Comparison of ENCODE assay signal across 20 cellular contexts in the genomic region with DNA sequence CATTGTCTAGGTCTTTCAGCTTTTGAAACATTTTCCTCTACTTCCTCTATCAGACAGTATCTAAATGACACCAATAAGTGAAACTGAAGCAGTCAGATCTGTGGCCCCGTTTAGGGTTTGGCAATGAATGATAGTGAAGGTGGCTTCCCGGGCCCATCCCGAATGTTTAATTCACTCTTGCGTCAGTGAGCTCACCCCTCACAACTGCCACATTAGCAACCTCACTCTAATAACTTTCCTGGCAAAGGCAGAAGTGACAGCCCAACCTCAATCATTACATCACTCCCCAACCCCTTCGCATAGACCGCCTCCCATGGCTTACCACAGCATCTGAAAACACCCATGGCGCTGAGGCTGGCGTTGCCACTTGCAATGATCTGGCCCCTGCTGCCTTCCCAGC.
DNase-seq lines count a peak whose midpoint lies in the region; ATAC-seq, FAIRE-seq and TF ChIP-seq lines count a peak whose summit lies in the region.
"Had no signal": no experiment of that assay in that cellular context is flagged by ENCODE, and none has a peak within 500 bp of the region (broad histone marks: within the 10 kb centered on the region; RNA-seq: fewer than 3 reads in every experiment).

No MANE protein-coding gene starts in this region.

- ATAC-seq in GM23338 (no peak), GM18517 (IDR thresholded peaks at IDR 0.05; ENCODE audit: unreplicated experiment) (no peak)

- peak overlapping the region; percentile 4; the same call in 1 of the 2 replicates for H3K4me2 ChIP-seq in GM23338
- no peak overlapping the region for H3K4me2 ChIP-seq in neural progenitor cell
- H3K4me2 ChIP-seq: KMS-11 had no signal

- H3K9me3 Mint-ChIP-seq in GM23338: no peaks in the 10 kb centered on the region; the same call in 2 of the 3 replicates
- H3K9me3 Mint-ChIP-seq in neural progenitor cell: no peaks in the 10 kb centered on the region

- TF ChIP-seq CTCF in GM23338 (conservative IDR thresholded peaks at IDR 0.05; ENCODE audit: low read depth in 2 of 2): no peak
- TF ChIP-seq CTCF in neural progenitor cell (IDR thresholded peaks at IDR 0.05): no peak
- TF ChIP-seq CTCF in foreskin fibroblast (IDR thresholded peaks at IDR 0.05; ENCODE audit: low read depth, low read length): no peak

- no peaks in the 10 kb centered on the region for H3K36me3 ChIP-seq in GM23338 (ENCODE audit: insufficient read depth)
- H3K36me3 ChIP-seq in neural progenitor cell: no peaks in the 10 kb centered on the region
- H3K36me3 ChIP-seq: ascending aorta, spleen had no signal

- H3F3A ChIP-seq in GM23338 (replicated peaks; ENCODE audit: low read depth): no peaks in the 10 kb centered on the region
- peaks cover 8% of the 10 kb centered on the region for H3F3A ChIP-seq in neural progenitor cell (ENCODE audit: low read depth)

- no peak for TF ChIP-seq POLR2A in GM12892 (IDR thresholded peaks at IDR 0.05; ENCODE audit: low read depth, low read length)

- H3K9me3 ChIP-seq in neural progenitor cell (ENCODE audit: low read depth): no peaks in the 10 kb centered on the region
- H3K9me3 ChIP-seq: ascending aorta, spleen, testis had no signal

- H3K4me1 ChIP-seq in GM23338 (ENCODE audit: insufficient read depth): peaks cover 26% of the 10 kb centered on the region; the same call in 1 of the 2 replicates
- peaks cover 28% of the 10 kb centered on the region for H3K4me1 ChIP-seq in neural progenitor cell
- H3K4me1 ChIP-seq: ascending aorta, spleen, testis had no signal

- peak; percentile 50 for FAIRE-seq in GM12892 (lab: Jason Lieb, UNC)
- FAIRE-seq: GM12891, keratinocyte had no signal

- H3K27ac ChIP-seq in GM23338 (ENCODE audit: low read depth): no peak overlapping the region
- no peak overlapping the region for H3K27ac ChIP-seq in neural progenitor cell
- H3K27ac ChIP-seq: ascending aorta, coronary artery, KMS-11, spleen, testis had no signal

- H3K36me3 Mint-ChIP-seq in GM23338 (ENCODE audit: low read depth) (no peaks in the 10 kb centered on the region; the same call in 2 of the 3 replicates), neural progenitor cell (no peaks in the 10 kb centered on the region)
- H3K36me3 Mint-ChIP-seq: CD4-positive, CD25-positive, alpha-beta regulatory T cell had no signal

- H3K27ac Mint-ChIP-seq in GM23338: no peak overlapping the region
- H3K27ac Mint-ChIP-seq in neural progenitor cell: peak overlapping the region; percentile 43

- H3K4me1 Mint-ChIP-seq in GM23338: peaks cover 34% of the 10 kb centered on the region
- H3K4me1 Mint-ChIP-seq in neural progenitor cell: peaks cover 19% of the 10 kb centered on the region
- H3K4me1 Mint-ChIP-seq: CD4-positive, CD25-positive, alpha-beta regulatory T cell had no signal

- H3K79me2 ChIP-seq in GM23338 (replicated peaks; ENCODE audit: insufficient read depth) (no peaks in the 10 kb centered on the region), neural progenitor cell (ENCODE audit: low read depth) (no peaks in the 10 kb centered on the region)

- DNase-seq in GM12892 (ENCODE audit: insufficient read length) (no peak), GM23338 (ENCODE audit: low spot score) (no peak), SIG-M5 (lab: John Stamatoyannopoulos, UW) (peak; percentile 36), neural progenitor cell (ENCODE audit: low spot score) (no peak), SHP77 (lab: John Stamatoyannopoulos, UW) (no peak), foreskin fibroblast (no peak)
- DNase-seq: activated CD4-positive, alpha-beta T cell treated with anti-CD3 and anti-CD28 coated beads, Interleukin-2, amount 50 U/mL, for 48 hours; CD4-positive, CD25-positive, alpha-beta regulatory T cell; erythroblast; NCI-H1694; NCI-H524; posterior cingulate gyrus; spleen; testis had no signal

- H4K20me1 ChIP-seq in GM23338 (replicated peaks; ENCODE audit: insufficient read depth) (no peaks in the 10 kb centered on the region), neural progenitor cell (ENCODE audit: low read depth) (no peaks in the 10 kb centered on the region)

- H3K27me3 Mint-ChIP-seq in GM23338 (ENCODE audit: insufficient read depth, low read depth, poor library complexity) (peaks cover 7% of the 10 kb centered on the region), neural progenitor cell (ENCODE audit: insufficient read depth, low read depth) (no peaks in the 10 kb centered on the region)

- no peaks in the 10 kb centered on the region for H3K27me3 ChIP-seq in GM23338 (ENCODE audit: insufficient read depth)
- no peaks in the 10 kb centered on the region for H3K27me3 ChIP-seq in neural progenitor cell
- H3K27me3 ChIP-seq: ascending aorta, testis had no signal

- H3K4me3 Mint-ChIP-seq in GM23338 (no peak overlapping the region), neural progenitor cell (no peak overlapping the region)
- H3K4me3 Mint-ChIP-seq: CD4-positive, CD25-positive, alpha-beta regulatory T cell had no signal

- no peak overlapping the region for H3K4me3 ChIP-seq in GM23338
- no peak overlapping the region for H3K4me3 ChIP-seq in neural progenitor cell
- no peak overlapping the region for H3K4me3 ChIP-seq in foreskin fibroblast (ENCODE audit: low read depth in 1 of 2, low read length in 2 of 2)
- H3K4me3 ChIP-seq: ascending aorta, coronary artery, spleen, testis had no signal

- H2AFZ ChIP-seq in GM23338: peak overlapping the region; percentile 67
- H2AFZ ChIP-seq in neural progenitor cell (replicated peaks): peak overlapping the region; percentile 48

- H3K9me2 ChIP-seq in GM23338 (ENCODE audit: insufficient read depth): peaks cover 6% of the 10 kb centered on the region; the same call in 1 of the 2 replicates

- no peak overlapping the region for H3K9ac ChIP-seq in neural progenitor cell
- H3K9ac ChIP-seq: KMS-11 had no signal

TF ChIP-seq in GM23338, 12 proteins besides CTCF, POLR2A, EP300 and RAD21 (continues in another document):
- TF ChIP-seq ZNF114 (CRISPR knock-in tag; IDR thresholded peaks at IDR 0.05): no peak
- TF ChIP-seq POLR2AphosphoS5 (IDR thresholded peaks at IDR 0.05; ENCODE audit: low read depth): no peak
- no peak for TF ChIP-seq CREB1 (CRISPR knock-in tag; IDR thresholded peaks at IDR 0.05; ENCODE audit: low read depth)
- no peak for TF ChIP-seq ZNF331 (CRISPR knock-in tag; IDR thresholded peaks at IDR 0.05; ENCODE audit: low read depth)
- TF ChIP-seq EZH2 (IDR thresholded peaks at IDR 0.05; ENCODE audit: low read depth, unreplicated experiment): no peak
- no peak for TF ChIP-seq ETS1 (IDR thresholded peaks at IDR 0.05)
